Comparison of ENCODE assay signal across 31 cellular contexts in the genomic region with DNA sequence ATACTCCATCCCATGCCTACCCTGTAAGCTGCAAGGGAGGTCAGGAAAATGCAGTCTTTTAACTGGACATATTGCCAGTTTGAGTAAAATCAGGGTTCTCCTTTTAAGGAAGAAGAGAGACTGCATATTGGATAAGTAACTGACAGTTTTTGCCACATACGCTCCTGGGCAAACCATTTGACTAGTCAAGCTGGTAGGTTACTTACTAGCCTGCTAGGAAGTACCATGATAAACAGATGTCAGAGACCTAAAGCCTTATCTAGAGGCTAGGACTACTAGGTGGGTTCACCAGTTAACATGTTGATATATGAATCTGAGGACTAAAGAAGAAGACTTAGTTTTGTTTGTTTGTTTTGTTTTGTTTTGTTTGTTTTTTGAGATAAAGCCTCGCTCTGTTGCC.
"Had no signal": no experiment of that assay in that cellular context is flagged by ENCODE, and none has a peak within 500 bp of the region (broad histone marks: within the 10 kb centered on the region; RNA-seq: fewer than 3 reads in every experiment).

No MANE protein-coding gene starts in this region.

- H3K4me3 Mint-ChIP-seq: activated B cell treated with CpG ODN at 0.5 μM for 24 hours; activated CD4-positive, alpha-beta memory T cell treated with anti-CD3 and anti-CD28 coated beads for 36 hours; activated naive CD8-positive, alpha-beta T cell treated with anti-CD3 and anti-CD28 coated beads for 36 hours; activated T-cell treated with anti-CD3 and anti-CD28 coated beads, Interleukin-2, amount 50 U/mL, for 4 hours; central memory CD8-positive, alpha-beta T cell had no signal

- DNase-seq: activated B cell treated with CpG ODN at 0.5 μM for 24 hours; activated CD4-positive, alpha-beta memory T cell treated with anti-CD3 and anti-CD28 coated beads for 36 hours; activated CD4-positive, alpha-beta T cell treated with anti-CD3 and anti-CD28 coated beads for 4 hours; activated CD4-positive, alpha-beta T cell treated with anti-CD3 and anti-CD28 coated beads, Interleukin-2, amount 50 U/mL, for 1 hour; activated CD4-positive, CD25-positive, alpha-beta regulatory T cell treated with anti-CD3 and anti-CD28 coated beads, Interleukin-2, amount 50 U/mL, for 72 hours; activated CD8-positive, alpha-beta memory T cell treated with anti-CD3 and anti-CD28 coated beads, Interleukin-2, amount 50 U/mL, for 4 hours; activated effector memory CD4-positive, alpha-beta T cell treated with anti-CD3 and anti-CD28 coated beads, Interleukin-2, amount 50 U/mL, for 16 hours; activated naive CD4-positive, alpha-beta T cell; activated naive CD4-positive, alpha-beta T cell treated with anti-CD3 and anti-CD28 coated beads, Interleukin-2, amount 50 U/mL, for 16 hours; activated naive CD8-positive, alpha-beta T cell treated with anti-CD3 and anti-CD28 coated beads for 36 hours; activated T-cell treated with anti-CD3 and anti-CD28 coated beads for 4 hours; activated T-cell treated with anti-CD3 and anti-CD28 coated beads, Interleukin-2, amount 50 U/mL, for 4 hours; amniotic stem cell; aorta; MM.1S; MV-4-11; NCI-H1092; NCI-H1436 treated with DMSO at 0.1 percent for 48 hours; NCI-H1694 treated with DMSO at 0.1 percent for 48 hours; NCI-H2029; NCI-H345; NCI-H524 treated with DMSO at 0.1 percent for 48 hours; SHP77; SJCRH30; SK-N-SH; T-helper 2 cell; T-helper 9 cell had no signal

- H3K27ac Mint-ChIP-seq: activated B cell treated with CpG ODN at 0.5 μM for 24 hours; activated CD4-positive, alpha-beta memory T cell treated with anti-CD3 and anti-CD28 coated beads for 36 hours; activated naive CD8-positive, alpha-beta T cell treated with anti-CD3 and anti-CD28 coated beads for 36 hours had no signal

- H3K27me3 ChIP-seq: cardiac muscle cell, SJCRH30 had no signal

- H3K4me1 ChIP-seq: SJCRH30 had no signal

- H3K36me3 Mint-ChIP-seq: activated CD4-positive, alpha-beta memory T cell treated with anti-CD3 and anti-CD28 coated beads for 36 hours had no signal

- H3K4me3 ChIP-seq: cardiac muscle cell, SJCRH30 had no signal

- ATAC-seq: activated T-cell treated with anti-CD3 and anti-CD28 coated beads, Interleukin-2, amount 50 U/mL, for 4 hours; Panc1 had no signal

- H3K9me3 ChIP-seq: SJCRH30, SK-N-SH had no signal

- H3K36me3 ChIP-seq: cardiac muscle cell, SJCRH30 had no signal

- H3K9me3 Mint-ChIP-seq: activated B cell treated with CpG ODN at 0.5 μM for 24 hours; activated CD4-positive, alpha-beta memory T cell treated with anti-CD3 and anti-CD28 coated beads for 36 hours; activated naive CD8-positive, alpha-beta T cell treated with anti-CD3 and anti-CD28 coated beads for 36 hours; activated T-cell treated with anti-CD3 and anti-CD28 coated beads, Interleukin-2, amount 50 U/mL, for 4 hours; central memory CD8-positive, alpha-beta T cell had no signal

- H3K27me3 Mint-ChIP-seq: activated B cell treated with CpG ODN at 0.5 μM for 24 hours; activated CD4-positive, alpha-beta memory T cell treated with anti-CD3 and anti-CD28 coated beads for 36 hours; activated naive CD8-positive, alpha-beta T cell treated with anti-CD3 and anti-CD28 coated beads for 36 hours; central memory CD8-positive, alpha-beta T cell had no signal

- H3K27ac ChIP-seq: cardiac muscle cell, SJCRH30, VCaP had no signal
